Comparison of ENCODE assay signal across 2 cellular contexts in the genomic region with DNA sequence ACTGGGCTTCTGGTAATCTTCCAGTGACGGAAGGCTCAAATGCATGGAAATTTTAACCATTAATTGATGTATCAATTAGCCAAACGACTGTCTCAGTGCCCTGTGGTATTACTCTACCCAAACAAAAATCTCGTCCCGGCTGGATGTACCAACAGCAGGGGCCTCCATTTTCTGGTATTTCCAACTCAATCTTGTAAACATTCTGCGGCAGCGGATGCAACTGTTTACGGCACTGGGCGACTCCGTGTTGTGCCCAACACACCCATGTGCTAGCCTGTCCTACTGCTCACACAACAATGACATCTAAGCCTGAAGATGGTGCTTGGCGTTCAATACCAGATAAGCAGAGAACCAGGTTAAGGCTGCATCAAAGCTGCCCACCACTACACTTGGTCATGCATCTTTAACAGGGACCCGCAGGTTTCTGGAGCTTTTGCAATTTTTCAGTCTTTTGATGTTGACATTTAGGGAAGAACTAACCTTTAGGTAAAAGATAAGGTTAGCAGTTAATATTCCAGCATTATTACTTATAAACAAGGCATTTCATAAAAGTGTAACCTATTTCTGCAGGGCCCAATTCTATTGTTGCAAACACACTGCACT.
TF ChIP-seq lines count a peak whose summit lies in the region.

No MANE protein-coding gene starts in this region.

TF ChIP-seq in GM12891, 5 proteins besides CTCF, POLR2A, EP300 and RAD21 (continued from another document):
- no peak for TF ChIP-seq TAF1 (IDR thresholded peaks at IDR 0.05; ENCODE audit: low read depth, low read length)
TF ChIP-seq in GM12891: peak in this region for 0.

TF ChIP-seq in H1, 55 proteins besides CTCF, POLR2A, EP300 and RAD21 (continued from another document):
- no peak for TF ChIP-seq TCF12 (IDR thresholded peaks at IDR 0.05; ENCODE audit: low read depth, low read length)
- TF ChIP-seq, protein P1, sequence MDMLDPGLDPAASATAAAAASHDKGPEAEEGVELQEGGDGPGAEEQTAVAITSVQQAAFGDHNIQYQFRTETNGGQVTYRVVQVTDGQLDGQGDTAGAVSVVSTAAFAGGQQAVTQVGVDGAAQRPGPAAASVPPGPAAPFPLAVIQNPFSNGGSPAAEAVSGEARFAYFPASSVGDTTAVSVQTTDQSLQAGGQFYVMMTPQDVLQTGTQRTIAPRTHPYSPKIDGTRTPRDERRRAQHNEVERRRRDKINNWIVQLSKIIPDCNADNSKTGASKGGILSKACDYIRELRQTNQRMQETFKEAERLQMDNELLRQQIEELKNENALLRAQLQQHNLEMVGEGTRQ (IDR thresholded peaks at IDR 0.05; ENCODE audit: low read length), result no peak
- TF ChIP-seq EGR1 (IDR thresholded peaks at IDR 0.05; ENCODE audit: borderline replicate concordance, low read depth, low read length), result no peak
